ENCODE assay signal across 8 cellular contexts in genomic region chr6:170307080-170307545, GRCh38. TPM values are rescaled to one million over a fixed set of nuclear protein-coding genes. Genes with fewer than 3 reads are reported as not detected.
DNase-seq lines count a peak whose midpoint lies in the region; ATAC-seq, FAIRE-seq and TF ChIP-seq lines count a peak whose summit lies in the region.

No MANE protein-coding gene starts in this region.

- no peak overlapping the region for H2BK20ac ChIP-seq in H9 (ENCODE audit: low read depth, low read length, poor library complexity, severe bottlenecking)

- no peak overlapping the region for H3T11ph ChIP-seq in H9 (ENCODE audit: low read length)

- H3K18ac ChIP-seq in H9 (ENCODE audit: insufficient read length, low read depth, low read length) = peak overlapping the region; percentile 81

- H3K9me3 Mint-ChIP-seq in H9 = peaks cover 37 to 46% of the 10 kb centered on the region in 2 experiments
- H3K9me3 Mint-ChIP-seq in activated CD4-positive, alpha-beta memory T cell treated with anti-CD3 and anti-CD28 coated beads, Interleukin-2, amount 10 ng/mL, durations not matched to agents 7 days and 5 days = no peaks in the 10 kb centered on the region
- H3K9me3 Mint-ChIP-seq in stimulated activated effector memory CD8-positive, alpha-beta T cell treated with anti-CD3 and anti-CD28 coated beads, Interleukin-12 subunit alpha, Interleukin-12 subunit beta, amount 100 ng/mL, for 72 hours = no peaks in the 10 kb centered on the region

- H2BK120ac ChIP-seq in H9 (ENCODE audit: low read depth, low read length, poor library complexity, severe bottlenecking) = no peak overlapping the region

- H3K4me1 Mint-ChIP-seq in H9 = peaks cover 14% of the 10 kb centered on the region in 2 experiments
- peaks cover 30% of the 10 kb centered on the region for H3K4me1 Mint-ChIP-seq in activated CD4-positive, alpha-beta memory T cell treated with anti-CD3 and anti-CD28 coated beads, Interleukin-2, amount 10 ng/mL, durations not matched to agents 7 days and 5 days
- peaks cover 41% of the 10 kb centered on the region for H3K4me1 Mint-ChIP-seq in stimulated activated effector memory CD8-positive, alpha-beta T cell treated with anti-CD3 and anti-CD28 coated beads, Interleukin-12 subunit alpha, Interleukin-12 subunit beta, amount 100 ng/mL, for 72 hours

- DNase-seq in H9 (no peak), iPS DF 6.9 (ENCODE audit: low read depth, low spot score) (no peak), hypothalamus (lab: John Stamatoyannopoulos, UW) (no peak), HTR-8/SVneo (ENCODE audit: insufficient read length, low spot score) (no peak)
- no peak for DNase-seq in activated CD4-positive, alpha-beta memory T cell treated with anti-CD3 and anti-CD28 coated beads, Interleukin-2, amount 10 ng/mL, durations not matched to agents 7 days and 5 days
- no peak for DNase-seq in stimulated activated effector memory CD8-positive, alpha-beta T cell treated with anti-CD3 and anti-CD28 coated beads, Interleukin-12 subunit alpha, Interleukin-12 subunit beta, amount 100 ng/mL, for 72 hours (ENCODE audit: low spot score in 2 of 2)
- no peak for DNase-seq in stimulated activated CD4-positive, alpha-beta T cell treated with anti-CD3 and anti-CD28 coated beads, Interleukin-4, amount 100 ng/mL, for 4 hours

- no peaks in the 10 kb centered on the region; the same call in 1 of the 2 replicates for H3K27me3 ChIP-seq in H9 (ENCODE audit: insufficient read depth, low read length)
- peaks cover 4% of the 10 kb centered on the region; the same call in 1 of the 2 replicates for H3K27me3 ChIP-seq in iPS DF 6.9 (ENCODE audit: control insufficient read depth, insufficient read depth, low read length)

- no peak overlapping the region for H2BK5ac ChIP-seq in H9 (ENCODE audit: insufficient read length, low read length)

- H3K4me1 ChIP-seq in H9 (ENCODE audit: insufficient read depth, low read length) = peaks cover 2% of the 10 kb centered on the region; the same call in 1 of the 2 replicates
- H3K4me1 ChIP-seq in iPS DF 6.9 (ENCODE audit: control insufficient read depth, insufficient read depth, low read length) = no peaks in the 10 kb centered on the region; the same call in 1 of the 2 replicates

- TF ChIP-seq CTCF in H9 (conservative IDR thresholded peaks at IDR 0.05) = no peak

- peaks cover 17% of the 10 kb centered on the region for H3K23me2 ChIP-seq in H9 (ENCODE audit: insufficient read length, low read depth, low read length, poor library complexity, severe bottlenecking)

- H4K8ac ChIP-seq in H9 (replicated peaks; ENCODE audit: insufficient read length, low read depth, low read length) = no peak overlapping the region

- H2AFZ ChIP-seq in H9 (ENCODE audit: low read length) = no peak overlapping the region

- peaks cover 53% of the 10 kb centered on the region for H3K27me3 Mint-ChIP-seq in H9 (ENCODE audit: low read depth)
- peaks cover 13% of the 10 kb centered on the region for H3K27me3 Mint-ChIP-seq in activated CD4-positive, alpha-beta memory T cell treated with anti-CD3 and anti-CD28 coated beads, Interleukin-2, amount 10 ng/mL, durations not matched to agents 7 days and 5 days

- no peak overlapping the region for H3K27ac ChIP-seq in H9 (ENCODE audit: insufficient read length, low read depth, low read length)
- no peak overlapping the region for H3K27ac ChIP-seq in iPS DF 6.9 (ENCODE audit: low read length)

- no peak overlapping the region for H2BK15ac ChIP-seq in H9 (ENCODE audit: low read depth, low read length)

- no peak overlapping the region for H2AK5ac ChIP-seq in H9 (ENCODE audit: insufficient read length, low read length)

- peak overlapping the region; percentile 88 for H3K14ac ChIP-seq in H9 (ENCODE audit: insufficient read depth, low read length)

- H4K91ac ChIP-seq in H9 (ENCODE audit: insufficient read length, low read depth, low read length) = no peak overlapping the region

- ATAC-seq in stimulated activated effector memory CD8-positive, alpha-beta T cell treated with anti-CD3 and anti-CD28 coated beads, Interleukin-12 subunit alpha, Interleukin-12 subunit beta, amount 100 ng/mL, for 72 hours = no peak
- no peak for ATAC-seq in GM19328 (IDR thresholded peaks at IDR 0.05; ENCODE audit: unreplicated experiment)

- H3K27ac Mint-ChIP-seq in H9 = peak overlapping the region in 2 of 3 experiments; percentile 31 to 35; a peak in 3 of 7 replicates
- peak overlapping the region; percentile 90 for H3K27ac Mint-ChIP-seq in activated CD4-positive, alpha-beta memory T cell treated with anti-CD3 and anti-CD28 coated beads, Interleukin-2, amount 10 ng/mL, durations not matched to agents 7 days and 5 days
- peak overlapping the region; percentile 95 for H3K27ac Mint-ChIP-seq in stimulated activated effector memory CD8-positive, alpha-beta T cell treated with anti-CD3 and anti-CD28 coated beads, Interleukin-12 subunit alpha, Interleukin-12 subunit beta, amount 100 ng/mL, for 72 hours

- H3K4me3 ChIP-seq in iPS DF 6.9 (ENCODE audit: low read length) = peak overlapping the region; percentile 88

- no peaks in the 10 kb centered on the region for H3K36me3 ChIP-seq in iPS DF 6.9 (ENCODE audit: control insufficient read depth, insufficient read depth, low read length)

- CTCF ChIA-PET in activated CD4-positive, alpha-beta memory T cell treated with anti-CD3 and anti-CD28 coated beads, Interleukin-2, amount 10 ng/mL, durations not matched to agents 7 days and 5 days (lab: Charles Lee) = no interaction called here

- H3K23ac ChIP-seq in H9 (ENCODE audit: insufficient read length, low read depth, low read length) = no peak overlapping the region

- H3K9me3 ChIP-seq in H9 (ENCODE audit: control insufficient read depth, low read depth, low read length) = peaks cover 13% of the 10 kb centered on the region
- no peaks in the 10 kb centered on the region for H3K9me3 ChIP-seq in iPS DF 6.9 (ENCODE audit: control insufficient read depth, insufficient read depth, low read length)

- peaks cover 26 to 49% (median 37%) of the 10 kb centered on the region in 3 experiments for H3K36me3 Mint-ChIP-seq in H9 (ENCODE audit: insufficient read depth in 1 of 3, low read depth in 3 of 3)
- peaks cover 26% of the 10 kb centered on the region for H3K36me3 Mint-ChIP-seq in activated CD4-positive, alpha-beta memory T cell treated with anti-CD3 and anti-CD28 coated beads, Interleukin-2, amount 10 ng/mL, durations not matched to agents 7 days and 5 days (ENCODE audit: low read depth)
- peaks cover 9% of the 10 kb centered on the region for H3K36me3 Mint-ChIP-seq in stimulated activated effector memory CD8-positive, alpha-beta T cell treated with anti-CD3 and anti-CD28 coated beads, Interleukin-12 subunit alpha, Interleukin-12 subunit beta, amount 100 ng/mL, for 72 hours

- no peaks in the 10 kb centered on the region for H4K20me1 ChIP-seq in H9 (ENCODE audit: control insufficient read depth, insufficient read depth, insufficient read length)

- no peak overlapping the region for H2BK12ac ChIP-seq in H9 (ENCODE audit: insufficient read length, low read depth, low read length)

- POLR2A ChIA-PET in activated CD4-positive, alpha-beta memory T cell treated with anti-CD3 and anti-CD28 coated beads, Interleukin-2, amount 10 ng/mL, durations not matched to agents 7 days and 5 days (lab: Charles Lee) = interaction anchor here (0.6 to 2.0 kb wide), 9 partner anchors 13 to 606 kb away, joined by 3 to 7 read pairs (median 5); partner anchors contain the start of genes C6orf120, DLL1, PSMB1 and WDR27

- H3K56ac ChIP-seq in H9 (ENCODE audit: insufficient read length, low read depth, low read length) = no peak overlapping the region

- no peak overlapping the region for H4K5ac ChIP-seq in H9 (ENCODE audit: insufficient read length, low read depth, low read length)

- peak overlapping the region; percentile 82 to 90 for H3K4me3 Mint-ChIP-seq in H9
- H3K4me3 Mint-ChIP-seq in activated CD4-positive, alpha-beta memory T cell treated with anti-CD3 and anti-CD28 coated beads, Interleukin-2, amount 10 ng/mL, durations not matched to agents 7 days and 5 days = peak overlapping the region; percentile 88
- H3K4me3 Mint-ChIP-seq in stimulated activated effector memory CD8-positive, alpha-beta T cell treated with anti-CD3 and anti-CD28 coated beads, Interleukin-12 subunit alpha, Interleukin-12 subunit beta, amount 100 ng/mL, for 72 hours = peak overlapping the region; percentile 89

- H3K79me1 ChIP-seq in H9 (ENCODE audit: insufficient read depth, low read depth, low read length, poor library complexity, severe bottlenecking) = no peaks in the 10 kb centered on the region

- peak overlapping the region; percentile 49 for H3K9ac ChIP-seq in H9 (ENCODE audit: extremely low read depth, insufficient read length, low read length)

- no peak for FAIRE-seq in HTR-8/SVneo (lab: Jason Lieb, UNC)

- peak overlapping the region; percentile 96 for H3K4me2 ChIP-seq in H9 (ENCODE audit: insufficient read depth, insufficient read length, low read length)

- WGBS in H9 (ENCODE audit: extremely low coverage, insufficient read length, low lambda C conversion rate) = no CpG with 5 or more reads among the region's 15 CpGs
- no CpG with 5 or more reads among the region's 15 CpGs for whole genome bisulfite sequencing in iPS DF 6.9 (ENCODE audit: insufficient coverage, insufficient read length)

- H3K79me2 ChIP-seq in H9 (ENCODE audit: insufficient read depth, low read length) = peaks cover 2% of the 10 kb centered on the region; the same call in 1 of the 2 replicates

- H3K4ac ChIP-seq in H9 (ENCODE audit: low read depth, low read length) = no peak overlapping the region

RNA-seq across cellular contexts. Expression of gene FAM120B, which starts 0.6 kb away (rescaled TPM):
- total RNA-seq in H9 (2021) = 14.9 and 16.7 TPM in 2 replicates
- 10 to 100 TPM; 23.9 to 25.0 TPM for total RNA-seq in activated CD4-positive, alpha-beta memory T cell treated with anti-CD3 and anti-CD28 coated beads, Interleukin-2, amount 10 ng/mL, durations not matched to agents 7 days and 5 days

RNA-seq across cellular contexts. Expression of gene DLL1, which starts 16.2 kb away (rescaled TPM):
- 2.7 and 2.8 TPM in 2 replicates for total RNA-seq in H9 (2021)
- total RNA-seq in activated CD4-positive, alpha-beta memory T cell treated with anti-CD3 and anti-CD28 coated beads, Interleukin-2, amount 10 ng/mL, durations not matched to agents 7 days and 5 days = under 1 TPM in 1 of 2 experiments, not detected in 1; 0.20 TPM

Comparison
In these comparisons a context has a peak if more than half of its experiments do, and no peak if none do; other contexts are left out.
1. H3K27ac Mint-ChIP-seq: peak in every context shown above with its lines; median percentile 95 in stimulated activated effector memory CD8-positive, alpha-beta T cell treated with anti-CD3 and anti-CD28 coated beads, Interleukin-12 subunit alpha, Interleukin-12 subunit beta, amount 100 ng/mL, for 72 hours; 90 in activated CD4-positive, alpha-beta memory T cell treated with anti-CD3 and anti-CD28 coated beads, Interleukin-2, amount 10 ng/mL, durations not matched to agents 7 days and 5 days; 33 in H9.